2 cellular contexts compared by ENCODE assay signal in genomic region chr6:41894366-41895299, GRCh38.
TF ChIP-seq lines count a peak whose summit lies in the region.

No MANE protein-coding gene starts in this region.

TF ChIP-seq in K562, 482 proteins besides CTCF, POLR2A, EP300 and RAD21 (continued from another document and continues in another):
- TF ChIP-seq, protein P1, sequence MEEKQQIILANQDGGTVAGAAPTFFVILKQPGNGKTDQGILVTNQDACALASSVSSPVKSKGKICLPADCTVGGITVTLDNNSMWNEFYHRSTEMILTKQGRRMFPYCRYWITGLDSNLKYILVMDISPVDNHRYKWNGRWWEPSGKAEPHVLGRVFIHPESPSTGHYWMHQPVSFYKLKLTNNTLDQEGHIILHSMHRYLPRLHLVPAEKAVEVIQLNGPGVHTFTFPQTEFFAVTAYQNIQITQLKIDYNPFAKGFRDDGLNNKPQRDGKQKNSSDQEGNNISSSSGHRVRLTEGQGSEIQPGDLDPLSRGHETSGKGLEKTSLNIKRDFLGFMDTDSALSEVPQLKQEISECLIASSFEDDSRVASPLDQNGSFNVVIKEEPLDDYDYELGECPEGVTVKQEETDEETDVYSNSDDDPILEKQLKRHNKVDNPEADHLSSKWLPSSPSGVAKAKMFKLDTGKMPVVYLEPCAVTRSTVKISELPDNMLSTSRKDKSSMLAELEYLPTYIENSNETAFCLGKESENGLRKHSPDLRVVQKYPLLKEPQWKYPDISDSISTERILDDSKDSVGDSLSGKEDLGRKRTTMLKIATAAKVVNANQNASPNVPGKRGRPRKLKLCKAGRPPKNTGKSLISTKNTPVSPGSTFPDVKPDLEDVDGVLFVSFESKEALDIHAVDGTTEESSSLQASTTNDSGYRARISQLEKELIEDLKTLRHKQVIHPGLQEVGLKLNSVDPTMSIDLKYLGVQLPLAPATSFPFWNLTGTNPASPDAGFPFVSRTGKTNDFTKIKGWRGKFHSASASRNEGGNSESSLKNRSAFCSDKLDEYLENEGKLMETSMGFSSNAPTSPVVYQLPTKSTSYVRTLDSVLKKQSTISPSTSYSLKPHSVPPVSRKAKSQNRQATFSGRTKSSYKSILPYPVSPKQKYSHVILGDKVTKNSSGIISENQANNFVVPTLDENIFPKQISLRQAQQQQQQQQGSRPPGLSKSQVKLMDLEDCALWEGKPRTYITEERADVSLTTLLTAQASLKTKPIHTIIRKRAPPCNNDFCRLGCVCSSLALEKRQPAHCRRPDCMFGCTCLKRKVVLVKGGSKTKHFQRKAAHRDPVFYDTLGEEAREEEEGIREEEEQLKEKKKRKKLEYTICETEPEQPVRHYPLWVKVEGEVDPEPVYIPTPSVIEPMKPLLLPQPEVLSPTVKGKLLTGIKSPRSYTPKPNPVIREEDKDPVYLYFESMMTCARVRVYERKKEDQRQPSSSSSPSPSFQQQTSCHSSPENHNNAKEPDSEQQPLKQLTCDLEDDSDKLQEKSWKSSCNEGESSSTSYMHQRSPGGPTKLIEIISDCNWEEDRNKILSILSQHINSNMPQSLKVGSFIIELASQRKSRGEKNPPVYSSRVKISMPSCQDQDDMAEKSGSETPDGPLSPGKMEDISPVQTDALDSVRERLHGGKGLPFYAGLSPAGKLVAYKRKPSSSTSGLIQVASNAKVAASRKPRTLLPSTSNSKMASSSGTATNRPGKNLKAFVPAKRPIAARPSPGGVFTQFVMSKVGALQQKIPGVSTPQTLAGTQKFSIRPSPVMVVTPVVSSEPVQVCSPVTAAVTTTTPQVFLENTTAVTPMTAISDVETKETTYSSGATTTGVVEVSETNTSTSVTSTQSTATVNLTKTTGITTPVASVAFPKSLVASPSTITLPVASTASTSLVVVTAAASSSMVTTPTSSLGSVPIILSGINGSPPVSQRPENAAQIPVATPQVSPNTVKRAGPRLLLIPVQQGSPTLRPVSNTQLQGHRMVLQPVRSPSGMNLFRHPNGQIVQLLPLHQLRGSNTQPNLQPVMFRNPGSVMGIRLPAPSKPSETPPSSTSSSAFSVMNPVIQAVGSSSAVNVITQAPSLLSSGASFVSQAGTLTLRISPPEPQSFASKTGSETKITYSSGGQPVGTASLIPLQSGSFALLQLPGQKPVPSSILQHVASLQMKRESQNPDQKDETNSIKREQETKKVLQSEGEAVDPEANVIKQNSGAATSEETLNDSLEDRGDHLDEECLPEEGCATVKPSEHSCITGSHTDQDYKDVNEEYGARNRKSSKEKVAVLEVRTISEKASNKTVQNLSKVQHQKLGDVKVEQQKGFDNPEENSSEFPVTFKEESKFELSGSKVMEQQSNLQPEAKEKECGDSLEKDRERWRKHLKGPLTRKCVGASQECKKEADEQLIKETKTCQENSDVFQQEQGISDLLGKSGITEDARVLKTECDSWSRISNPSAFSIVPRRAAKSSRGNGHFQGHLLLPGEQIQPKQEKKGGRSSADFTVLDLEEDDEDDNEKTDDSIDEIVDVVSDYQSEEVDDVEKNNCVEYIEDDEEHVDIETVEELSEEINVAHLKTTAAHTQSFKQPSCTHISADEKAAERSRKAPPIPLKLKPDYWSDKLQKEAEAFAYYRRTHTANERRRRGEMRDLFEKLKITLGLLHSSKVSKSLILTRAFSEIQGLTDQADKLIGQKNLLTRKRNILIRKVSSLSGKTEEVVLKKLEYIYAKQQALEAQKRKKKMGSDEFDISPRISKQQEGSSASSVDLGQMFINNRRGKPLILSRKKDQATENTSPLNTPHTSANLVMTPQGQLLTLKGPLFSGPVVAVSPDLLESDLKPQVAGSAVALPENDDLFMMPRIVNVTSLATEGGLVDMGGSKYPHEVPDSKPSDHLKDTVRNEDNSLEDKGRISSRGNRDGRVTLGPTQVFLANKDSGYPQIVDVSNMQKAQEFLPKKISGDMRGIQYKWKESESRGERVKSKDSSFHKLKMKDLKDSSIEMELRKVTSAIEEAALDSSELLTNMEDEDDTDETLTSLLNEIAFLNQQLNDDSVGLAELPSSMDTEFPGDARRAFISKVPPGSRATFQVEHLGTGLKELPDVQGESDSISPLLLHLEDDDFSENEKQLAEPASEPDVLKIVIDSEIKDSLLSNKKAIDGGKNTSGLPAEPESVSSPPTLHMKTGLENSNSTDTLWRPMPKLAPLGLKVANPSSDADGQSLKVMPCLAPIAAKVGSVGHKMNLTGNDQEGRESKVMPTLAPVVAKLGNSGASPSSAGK (IDR thresholded peaks at IDR 0.05), result no peak
- TF ChIP-seq POLR2AphosphoS5 (IDR thresholded peaks at IDR 0.05; ENCODE audit: control insufficient read depth, insufficient read depth, low read depth, low read length) (no peak), ZBTB49 (CRISPR knock-in tag; IDR thresholded peaks at IDR 0.05; ENCODE audit: borderline replicate concordance) (no peak), ESRRB (CRISPR knock-in tag; IDR thresholded peaks at IDR 0.05; ENCODE audit: borderline replicate concordance) (no peak), ZSCAN29 (IDR thresholded peaks at IDR 0.05) (no peak), HDAC2 (IDR thresholded peaks at IDR 0.05) (0 out of 2 replicates have a peak, but pooled peaks have one; percentile 40), ASH1L (IDR thresholded peaks at IDR 0.05; ENCODE audit: borderline replicate concordance, low read depth, partially characterized antibody) (no peak), MAZ (CRISPR knock-in tag; conservative IDR thresholded peaks at IDR 0.05 in 1 of 2, IDR thresholded peaks at IDR 0.05 in 1 of 2) (no peak; a peak in 1 of 4 replicates), BCOR (IDR thresholded peaks at IDR 0.05) (peak; percentile 33; the same call in 1 of the 2 replicates)

TF ChIP-seq in HepG2, 621 proteins besides CTCF, POLR2A, EP300 and RAD21 (continued from another document and continues in another):
- TF ChIP-seq, protein P2, sequence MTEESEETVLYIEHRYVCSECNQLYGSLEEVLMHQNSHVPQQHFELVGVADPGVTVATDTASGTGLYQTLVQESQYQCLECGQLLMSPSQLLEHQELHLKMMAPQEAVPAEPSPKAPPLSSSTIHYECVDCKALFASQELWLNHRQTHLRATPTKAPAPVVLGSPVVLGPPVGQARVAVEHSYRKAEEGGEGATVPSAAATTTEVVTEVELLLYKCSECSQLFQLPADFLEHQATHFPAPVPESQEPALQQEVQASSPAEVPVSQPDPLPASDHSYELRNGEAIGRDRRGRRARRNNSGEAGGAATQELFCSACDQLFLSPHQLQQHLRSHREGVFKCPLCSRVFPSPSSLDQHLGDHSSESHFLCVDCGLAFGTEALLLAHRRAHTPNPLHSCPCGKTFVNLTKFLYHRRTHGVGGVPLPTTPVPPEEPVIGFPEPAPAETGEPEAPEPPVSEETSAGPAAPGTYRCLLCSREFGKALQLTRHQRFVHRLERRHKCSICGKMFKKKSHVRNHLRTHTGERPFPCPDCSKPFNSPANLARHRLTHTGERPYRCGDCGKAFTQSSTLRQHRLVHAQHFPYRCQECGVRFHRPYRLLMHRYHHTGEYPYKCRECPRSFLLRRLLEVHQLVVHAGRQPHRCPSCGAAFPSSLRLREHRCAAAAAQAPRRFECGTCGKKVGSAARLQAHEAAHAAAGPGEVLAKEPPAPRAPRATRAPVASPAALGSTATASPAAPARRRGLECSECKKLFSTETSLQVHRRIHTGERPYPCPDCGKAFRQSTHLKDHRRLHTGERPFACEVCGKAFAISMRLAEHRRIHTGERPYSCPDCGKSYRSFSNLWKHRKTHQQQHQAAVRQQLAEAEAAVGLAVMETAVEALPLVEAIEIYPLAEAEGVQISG (CRISPR knock-in tag; IDR thresholded peaks at IDR 0.05), result peak; percentile 37; the same call in 1 of the 2 replicates
- TF ChIP-seq ZNF800 (CRISPR knock-in tag; IDR thresholded peaks at IDR 0.05) (no peak), ISX (CRISPR knock-in tag; conservative IDR thresholded peaks at IDR 0.05) (no peak), NCOA1 (CRISPR knock-in tag; IDR thresholded peaks at IDR 0.05) (0 out of 2 replicates have a peak, but pooled peaks have one; percentile 7), SPEN (CRISPR knock-in tag; IDR thresholded peaks at IDR 0.05; ENCODE audit: low read depth) (no peak; the same call in 1 of the 2 replicates), IRX3 (CRISPR knock-in tag; IDR thresholded peaks at IDR 0.05; ENCODE audit: borderline replicate concordance, low read depth) (no peak), GFI1 (CRISPR knock-in tag; IDR thresholded peaks at IDR 0.05; ENCODE audit: borderline replicate concordance) (no peak), ZSCAN29 (CRISPR knock-in tag; conservative IDR thresholded peaks at IDR 0.05) (no peak), ERF (CRISPR knock-in tag; IDR thresholded peaks at IDR 0.05) (no peak), ZNF672 (CRISPR knock-in tag; IDR thresholded peaks at IDR 0.05) (no peak), SIN3B (IDR thresholded peaks at IDR 0.05; ENCODE audit: low read length) (no peak), CAMTA2 (CRISPR knock-in tag; IDR thresholded peaks at IDR 0.05; ENCODE audit: borderline replicate concordance) (no peak), HIVEP1 (CRISPR knock-in tag; IDR thresholded peaks at IDR 0.05) (no peak), SMYD3 (CRISPR knock-in tag; IDR thresholded peaks at IDR 0.05) (no peak), NFRKB (IDR thresholded peaks at IDR 0.05) (no peak), HHEX (CRISPR knock-in tag; IDR thresholded peaks at IDR 0.05) (no peak), ZNF550 (CRISPR knock-in tag; IDR thresholded peaks at IDR 0.05; ENCODE audit: borderline replicate concordance) (0 out of 2 replicates have a peak, but pooled peaks have one; percentile 41), FOXK1 (CRISPR knock-in tag; IDR thresholded peaks at IDR 0.05; ENCODE audit: borderline replicate concordance, low read depth) (no peak), SOX6 (IDR thresholded peaks at IDR 0.05) (no peak), SOX6 (CRISPR knock-in tag; IDR thresholded peaks at IDR 0.05) (no peak), SALL2 (CRISPR knock-in tag; IDR thresholded peaks at IDR 0.05) (no peak), NPAS2 (CRISPR knock-in tag; IDR thresholded peaks at IDR 0.05; ENCODE audit: borderline replicate concordance) (no peak), ZNF709 (CRISPR knock-in tag; IDR thresholded peaks at IDR 0.05) (no peak), JUNB (CRISPR knock-in tag; IDR thresholded peaks at IDR 0.05; ENCODE audit: borderline replicate concordance) (peak; percentile 45; the same call in 1 of the 2 replicates), MEF2D (CRISPR knock-in tag; IDR thresholded peaks at IDR 0.05) (no peak)
- TF ChIP-seq, protein P3, sequence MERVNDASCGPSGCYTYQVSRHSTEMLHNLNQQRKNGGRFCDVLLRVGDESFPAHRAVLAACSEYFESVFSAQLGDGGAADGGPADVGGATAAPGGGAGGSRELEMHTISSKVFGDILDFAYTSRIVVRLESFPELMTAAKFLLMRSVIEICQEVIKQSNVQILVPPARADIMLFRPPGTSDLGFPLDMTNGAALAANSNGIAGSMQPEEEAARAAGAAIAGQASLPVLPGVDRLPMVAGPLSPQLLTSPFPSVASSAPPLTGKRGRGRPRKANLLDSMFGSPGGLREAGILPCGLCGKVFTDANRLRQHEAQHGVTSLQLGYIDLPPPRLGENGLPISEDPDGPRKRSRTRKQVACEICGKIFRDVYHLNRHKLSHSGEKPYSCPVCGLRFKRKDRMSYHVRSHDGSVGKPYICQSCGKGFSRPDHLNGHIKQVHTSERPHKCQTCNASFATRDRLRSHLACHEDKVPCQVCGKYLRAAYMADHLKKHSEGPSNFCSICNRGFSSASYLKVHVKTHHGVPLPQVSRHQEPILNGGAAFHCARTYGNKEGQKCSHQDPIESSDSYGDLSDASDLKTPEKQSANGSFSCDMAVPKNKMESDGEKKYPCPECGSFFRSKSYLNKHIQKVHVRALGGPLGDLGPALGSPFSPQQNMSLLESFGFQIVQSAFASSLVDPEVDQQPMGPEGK (CRISPR knock-in tag; IDR thresholded peaks at IDR 0.05), result peak; percentile 45; the same call in 1 of the 2 replicates
- TF ChIP-seq, protein P4, sequence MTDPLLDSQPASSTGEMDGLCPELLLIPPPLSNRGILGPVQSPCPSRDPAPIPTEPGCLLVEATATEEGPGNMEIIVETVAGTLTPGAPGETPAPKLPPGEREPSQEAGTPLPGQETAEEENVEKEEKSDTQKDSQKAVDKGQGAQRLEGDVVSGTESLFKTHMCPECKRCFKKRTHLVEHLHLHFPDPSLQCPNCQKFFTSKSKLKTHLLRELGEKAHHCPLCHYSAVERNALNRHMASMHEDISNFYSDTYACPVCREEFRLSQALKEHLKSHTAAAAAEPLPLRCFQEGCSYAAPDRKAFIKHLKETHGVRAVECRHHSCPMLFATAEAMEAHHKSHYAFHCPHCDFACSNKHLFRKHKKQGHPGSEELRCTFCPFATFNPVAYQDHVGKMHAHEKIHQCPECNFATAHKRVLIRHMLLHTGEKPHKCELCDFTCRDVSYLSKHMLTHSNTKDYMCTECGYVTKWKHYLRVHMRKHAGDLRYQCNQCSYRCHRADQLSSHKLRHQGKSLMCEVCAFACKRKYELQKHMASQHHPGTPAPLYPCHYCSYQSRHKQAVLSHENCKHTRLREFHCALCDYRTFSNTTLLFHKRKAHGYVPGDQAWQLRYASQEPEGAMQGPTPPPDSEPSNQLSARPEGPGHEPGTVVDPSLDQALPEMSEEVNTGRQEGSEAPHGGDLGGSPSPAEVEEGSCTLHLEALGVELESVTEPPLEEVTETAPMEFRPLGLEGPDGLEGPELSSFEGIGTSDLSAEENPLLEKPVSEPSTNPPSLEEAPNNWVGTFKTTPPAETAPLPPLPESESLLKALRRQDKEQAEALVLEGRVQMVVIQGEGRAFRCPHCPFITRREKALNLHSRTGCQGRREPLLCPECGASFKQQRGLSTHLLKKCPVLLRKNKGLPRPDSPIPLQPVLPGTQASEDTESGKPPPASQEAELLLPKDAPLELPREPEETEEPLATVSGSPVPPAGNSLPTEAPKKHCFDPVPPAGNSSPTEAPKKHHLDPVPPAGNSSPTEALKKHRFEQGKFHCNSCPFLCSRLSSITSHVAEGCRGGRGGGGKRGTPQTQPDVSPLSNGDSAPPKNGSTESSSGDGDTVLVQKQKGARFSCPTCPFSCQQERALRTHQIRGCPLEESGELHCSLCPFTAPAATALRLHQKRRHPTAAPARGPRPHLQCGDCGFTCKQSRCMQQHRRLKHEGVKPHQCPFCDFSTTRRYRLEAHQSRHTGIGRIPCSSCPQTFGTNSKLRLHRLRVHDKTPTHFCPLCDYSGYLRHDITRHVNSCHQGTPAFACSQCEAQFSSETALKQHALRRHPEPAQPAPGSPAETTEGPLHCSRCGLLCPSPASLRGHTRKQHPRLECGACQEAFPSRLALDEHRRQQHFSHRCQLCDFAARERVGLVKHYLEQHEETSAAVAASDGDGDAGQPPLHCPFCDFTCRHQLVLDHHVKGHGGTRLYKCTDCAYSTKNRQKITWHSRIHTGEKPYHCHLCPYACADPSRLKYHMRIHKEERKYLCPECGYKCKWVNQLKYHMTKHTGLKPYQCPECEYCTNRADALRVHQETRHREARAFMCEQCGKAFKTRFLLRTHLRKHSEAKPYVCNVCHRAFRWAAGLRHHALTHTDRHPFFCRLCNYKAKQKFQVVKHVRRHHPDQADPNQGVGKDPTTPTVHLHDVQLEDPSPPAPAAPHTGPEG (CRISPR knock-in tag; IDR thresholded peaks at IDR 0.05), result no peak
